ENCODE assay signal across 2 cellular contexts in the genomic region with DNA sequence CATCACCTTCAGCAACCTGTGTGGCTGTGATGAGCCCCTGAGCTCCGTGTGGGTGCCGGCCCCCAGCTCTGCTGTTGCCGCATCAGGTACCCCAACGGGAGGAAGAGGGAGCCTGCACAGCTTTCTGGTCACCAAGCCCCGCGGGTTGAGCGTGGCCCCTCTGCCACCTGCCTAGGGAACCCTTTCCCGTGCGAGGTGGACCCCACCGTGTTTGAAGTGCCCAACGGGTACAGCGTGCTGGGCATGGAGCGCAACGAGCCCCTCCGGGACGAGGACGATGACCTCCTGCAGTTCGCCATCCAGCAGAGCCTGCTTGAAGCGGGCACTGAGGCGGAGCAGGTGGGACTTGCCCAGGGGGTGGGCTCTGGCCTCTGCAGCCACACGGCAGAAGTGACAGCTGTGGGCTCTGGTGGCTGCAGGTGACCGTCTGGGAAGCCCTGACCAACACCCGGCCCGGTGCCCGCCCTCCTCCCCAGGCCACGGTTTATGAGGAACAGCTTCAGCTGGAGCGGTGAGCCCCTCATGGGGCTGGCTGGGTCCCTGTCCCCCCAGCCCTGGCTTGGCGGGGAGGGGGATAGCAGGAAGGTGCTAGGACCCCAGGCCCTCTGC.
TF ChIP-seq lines count a peak whose summit lies in the region.

No MANE protein-coding gene starts in this region.

TF ChIP-seq in IMR-90, 13 proteins besides CTCF, POLR2A, EP300 and RAD21:
- TF ChIP-seq CEBPB (IDR thresholded peaks at IDR 0.05; ENCODE audit: low read depth, low read length), result no peak
- TF ChIP-seq ELK1 (IDR thresholded peaks at IDR 0.05; ENCODE audit: borderline replicate concordance, low read depth, low read length), result no peak
- TF ChIP-seq MXI1 (IDR thresholded peaks at IDR 0.05; ENCODE audit: borderline replicate concordance, low read depth, low read length), result no peak
- no peak for TF ChIP-seq NFE2L2 (IDR thresholded peaks at IDR 0.05; ENCODE audit: low read depth, low read length)
- TF ChIP-seq MAZ (IDR thresholded peaks at IDR 0.05; ENCODE audit: borderline replicate concordance, low read depth, low read length), result no peak
- TF ChIP-seq CHD1 (IDR thresholded peaks at IDR 0.05; ENCODE audit: low read depth, low read length), result no peak
- no peak for TF ChIP-seq BHLHE40 (IDR thresholded peaks at IDR 0.05; ENCODE audit: low read depth, low read length)
- TF ChIP-seq FOS (IDR thresholded peaks at IDR 0.05; ENCODE audit: low read depth, low read length), result no peak
- TF ChIP-seq MAFK (IDR thresholded peaks at IDR 0.05; ENCODE audit: low read depth, low read length), result no peak
- TF ChIP-seq RCOR1 (IDR thresholded peaks at IDR 0.05; ENCODE audit: insufficient replicate concordance, low read length), result no peak
- TF ChIP-seq USF2 (IDR thresholded peaks at IDR 0.05; ENCODE audit: low read depth, low read length), result no peak
- no peak for TF ChIP-seq SMC3 (IDR thresholded peaks at IDR 0.05; ENCODE audit: low read depth, low read length)
- no peak for TF ChIP-seq RFX5 (IDR thresholded peaks at IDR 0.05; ENCODE audit: low read depth, low read length)
TF ChIP-seq in IMR-90: peak in this region for 0.

TF ChIP-seq in HepG2, 621 proteins besides CTCF, POLR2A, EP300 and RAD21:
- no peak for TF ChIP-seq ZBTB1 (CRISPR knock-in tag; IDR thresholded peaks at IDR 0.05; ENCODE audit: borderline replicate concordance)
- peak; percentile 50 for TF ChIP-seq RBFOX2 (IDR thresholded peaks at IDR 0.05; ENCODE audit: low read depth, low read length)
- TF ChIP-seq ZNF430 (CRISPR knock-in tag; IDR thresholded peaks at IDR 0.05), result no peak
- no peak for TF ChIP-seq ZNF790 (CRISPR knock-in tag; IDR thresholded peaks at IDR 0.05; ENCODE audit: borderline replicate concordance)
- TF ChIP-seq TGIF2 (CRISPR knock-in tag; IDR thresholded peaks at IDR 0.05), result no peak
- TF ChIP-seq, protein P1, sequence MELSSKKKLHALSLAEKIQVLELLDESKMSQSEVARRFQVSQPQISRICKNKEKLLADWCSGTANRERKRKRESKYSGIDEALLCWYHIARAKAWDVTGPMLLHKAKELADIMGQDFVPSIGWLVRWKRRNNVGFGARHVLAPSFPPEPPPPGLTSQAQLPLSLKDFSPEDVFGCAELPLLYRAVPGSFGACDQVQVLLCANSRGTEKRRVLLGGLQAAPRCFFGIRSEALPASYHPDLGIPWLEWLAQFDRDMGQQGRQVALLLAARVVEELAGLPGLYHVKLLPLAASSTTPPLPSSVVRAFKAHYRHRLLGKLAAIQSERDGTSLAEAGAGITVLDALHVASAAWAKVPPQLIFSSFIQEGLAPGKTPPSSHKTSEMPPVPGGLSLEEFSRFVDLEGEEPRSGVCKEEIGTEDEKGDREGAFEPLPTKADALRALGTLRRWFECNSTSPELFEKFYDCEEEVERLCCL (CRISPR knock-in tag; IDR thresholded peaks at IDR 0.05; ENCODE audit: borderline replicate concordance), result no peak
- no peak for TF ChIP-seq SRY (CRISPR knock-in tag; IDR thresholded peaks at IDR 0.05)
- TF ChIP-seq CREBL2 (CRISPR knock-in tag; IDR thresholded peaks at IDR 0.05; ENCODE audit: borderline replicate concordance), result no peak
- TF ChIP-seq ZGPAT (CRISPR knock-in tag; IDR thresholded peaks at IDR 0.05), result no peak
- TF ChIP-seq KMT2A (CRISPR knock-in tag; IDR thresholded peaks at IDR 0.05), result no peak
- TF ChIP-seq AGO2 (optimal IDR thresholded peaks at IDR 0.05; ENCODE audit: low read depth, low read length), result peak; percentile 76
- TF ChIP-seq HNRNPL (IDR thresholded peaks at IDR 0.05; ENCODE audit: low read depth, low read length), result peak; percentile 35; the same call in 1 of the 2 replicates
- no peak for TF ChIP-seq ZIK1 (CRISPR knock-in tag; IDR thresholded peaks at IDR 0.05; ENCODE audit: borderline replicate concordance, low read depth)
- TF ChIP-seq TARDBP (CRISPR knock-in tag; IDR thresholded peaks at IDR 0.05), result no peak
- TF ChIP-seq SRSF4 (IDR thresholded peaks at IDR 0.05; ENCODE audit: low read depth, low read length, poor library complexity, severe bottlenecking), result no peak
- TF ChIP-seq SSRP1 (CRISPR knock-in tag; IDR thresholded peaks at IDR 0.05), result no peak
TF ChIP-seq in HepG2: peak in this region for 3.
